9 cellular contexts compared by ENCODE assay signal in genomic region chr6:162562041-162562440, GRCh38.
"Had no signal": no experiment of that assay in that cellular context is flagged by ENCODE, and none has a peak within 500 bp of the region (broad histone marks: within the 10 kb centered on the region; RNA-seq: fewer than 3 reads in every experiment).

No MANE protein-coding gene starts in this region.

- H3K4me3 ChIP-seq: GM23248, GM23338, HAP-1 had no signal

- ATAC-seq: GM23338, HCT116 had no signal

- H3K36me3 ChIP-seq: HAP-1 had no signal

- H3K4me1 ChIP-seq: HAP-1 had no signal

- H3K4me2 ChIP-seq: GM23338 had no signal

- H2AFZ ChIP-seq: GM23248, GM23338 had no signal

- H3K27ac ChIP-seq: GM23248 had no signal

- H3K9ac ChIP-seq: GM23248 had no signal

- DNase-seq: GM23248, GOT3, H7, H9, HCEC 1CT, HFFc6 had no signal
